In genomic region chr1:20900056-20900455, GRCh38 we compare ENCODE assay signal across 1 cellular context.
TF ChIP-seq lines count a peak whose summit lies in the region.

No MANE protein-coding gene starts in this region.

TF ChIP-seq in HEK293, 187 proteins besides CTCF, POLR2A, EP300 and RAD21:
- TF ChIP-seq ZNF274 (IDR thresholded peaks at IDR 0.05; ENCODE audit: low read length) (no peak), ZNF274 (tag by site-specific recombination; IDR thresholded peaks at IDR 0.05; ENCODE audit: borderline replicate concordance) (no peak), ZSCAN16 (tag by site-specific recombination; IDR thresholded peaks at IDR 0.05) (no peak), ZNF513 (tag by site-specific recombination; IDR thresholded peaks at IDR 0.05) (no peak), FEZF1 (tag by site-specific recombination; IDR thresholded peaks at IDR 0.05) (0 out of 2 replicates have a peak, but pooled peaks have one; percentile 29), HOXA7 (CRISPR knock-in tag; IDR thresholded peaks at IDR 0.05; ENCODE audit: borderline replicate concordance) (no peak), PRDM6 (tag by site-specific recombination; IDR thresholded peaks at IDR 0.05) (0 out of 2 replicates have a peak, but pooled peaks have one; percentile 20), ZNF560 (tag by site-specific recombination; IDR thresholded peaks at IDR 0.05; ENCODE audit: borderline replicate concordance) (no peak), YY2 (tag by site-specific recombination; IDR thresholded peaks at IDR 0.05) (no peak), ZNF555 (tag by site-specific recombination; conservative IDR thresholded peaks at IDR 0.05) (no peak), KLF7 (tag by site-specific recombination; IDR thresholded peaks at IDR 0.05; ENCODE audit: borderline replicate concordance) (no peak), EGR2 (tag by site-specific recombination; IDR thresholded peaks at IDR 0.05; ENCODE audit: low read depth) (no peak)
